In the genomic region with DNA sequence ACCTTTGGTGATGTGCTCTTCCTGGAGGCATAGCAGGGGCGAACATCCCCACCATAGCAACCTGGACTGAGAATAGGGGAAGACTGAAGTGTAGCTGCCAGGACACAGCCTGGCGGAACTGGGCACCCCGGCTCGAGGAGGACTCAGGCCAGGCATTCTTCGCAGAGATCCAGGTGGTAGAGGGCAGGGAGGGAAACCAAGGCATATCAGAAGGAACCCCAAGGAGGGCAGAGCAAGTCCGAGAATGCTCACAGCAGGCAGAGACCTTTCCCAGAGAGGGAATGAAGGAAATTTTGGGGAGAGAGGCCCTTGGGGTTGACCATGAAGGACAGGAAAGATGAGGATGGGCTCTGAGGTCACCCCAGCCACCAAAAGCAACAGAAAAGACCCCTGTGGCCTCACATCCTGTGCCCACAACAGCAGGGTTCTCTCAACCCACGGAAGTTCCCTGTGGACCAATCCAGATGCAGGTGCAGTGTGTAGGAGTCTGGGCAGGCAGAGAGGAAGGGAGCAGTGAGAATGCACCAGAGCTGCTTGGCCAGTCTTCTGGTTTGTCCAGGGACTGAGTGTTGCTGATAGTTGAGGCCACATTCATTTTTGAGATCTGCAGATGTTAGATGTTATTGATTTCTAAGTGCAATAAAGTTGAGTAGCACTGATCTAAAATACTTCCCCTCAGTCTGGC, we compare ENCODE assay signal across 19 cellular contexts.
"Had no signal": no experiment of that assay in that cellular context is flagged by ENCODE, and none has a peak within 500 bp of the region (broad histone marks: within the 10 kb centered on the region; RNA-seq: fewer than 3 reads in every experiment).

No MANE protein-coding gene starts in this region.

- H3K27ac ChIP-seq: cardiac muscle cell, neutrophil, suprapubic skin had no signal

- H3K4me3 ChIP-seq: cardiac muscle cell, mucosa of descending colon, suprapubic skin had no signal

- H3K27ac Mint-ChIP-seq: activated T-helper 2 cell treated with anti-CD3 and anti-CD28 coated beads, Interferon-gamma antibody, Interleukin-2, Interleukin-4, amounts not matched to agents 10 μg/mL and 5 μg/mL and 100 μg/mL, durations not matched to agents 14 hours and 24 hours and 36 hours; naive thymus-derived CD4-positive, alpha-beta T cell; stimulated activated naive CD8-positive, alpha-beta T cell treated with anti-CD3 and anti-CD28 coated beads, Interleukin-15, Interleukin-2, amounts not matched to agents 100 ng/mL and 50 ng/mL, for 24 hours; T-cell; type B pancreatic cell had no signal

- ATAC-seq: esophagus mucosa; left colon; naive thymus-derived CD4-positive, alpha-beta T cell; T-cell had no signal

- H3K9me3 ChIP-seq: mucosa of descending colon, neutrophil, suprapubic skin had no signal

- H3K36me3 Mint-ChIP-seq: naive thymus-derived CD4-positive, alpha-beta T cell; T-cell; type B pancreatic cell had no signal

- H3K4me3 Mint-ChIP-seq: stimulated activated naive CD8-positive, alpha-beta T cell treated with anti-CD3 and anti-CD28 coated beads, Interleukin-15, Interleukin-2, amounts not matched to agents 100 ng/mL and 50 ng/mL, for 24 hours; T-cell; type B pancreatic cell had no signal

- H3K9me3 Mint-ChIP-seq: activated T-helper 2 cell treated with anti-CD3 and anti-CD28 coated beads, Interferon-gamma antibody, Interleukin-2, Interleukin-4, amounts not matched to agents 10 μg/mL and 5 μg/mL and 100 μg/mL, durations not matched to agents 14 hours and 24 hours and 36 hours; stimulated activated naive CD8-positive, alpha-beta T cell treated with anti-CD3 and anti-CD28 coated beads, Interleukin-15, Interleukin-2, amounts not matched to agents 100 ng/mL and 50 ng/mL, for 24 hours; T-cell; type B pancreatic cell had no signal

- H3K36me3 ChIP-seq: cardiac muscle cell, neutrophil, suprapubic skin had no signal

- H3K27me3 ChIP-seq: suprapubic skin had no signal

- DNase-seq: activated CD4-positive, CD25-positive, alpha-beta regulatory T cell treated with anti-CD3 and anti-CD28 coated beads, Interleukin-2, amount 50 U/mL, for 72 hours; activated naive CD4-positive, alpha-beta T cell treated with anti-CD3 and anti-CD28 coated beads, Interleukin-2, amount 50 U/mL, for 16 hours; mucosa of descending colon; naive thymus-derived CD4-positive, alpha-beta T cell; small intestine; stimulated activated CD4-positive, alpha-beta T cell treated with anti-CD3 and anti-CD28 coated beads, Interleukin-4, amount 100 ng/mL, for 4 hours; stimulated activated CD8-positive, alpha-beta memory T cell treated with anti-CD3 and anti-CD28 coated beads, Interleukin-4, amount 100 ng/mL, for 48 hours; T-cell; T-helper 9 cell had no signal

- FAIRE-seq: colon, endometrium, small intestine had no signal

- H3K27me3 Mint-ChIP-seq: stimulated activated naive CD8-positive, alpha-beta T cell treated with anti-CD3 and anti-CD28 coated beads, Interleukin-15, Interleukin-2, amounts not matched to agents 100 ng/mL and 50 ng/mL, for 24 hours had no signal
